17 cellular contexts compared by ENCODE assay signal in genomic region chr20:63731410-63731809, GRCh38. TPM values are rescaled to one million over a fixed set of nuclear protein-coding genes. Genes with fewer than 3 reads are reported as not detected.
A peak's percentile ranks its signal among the peaks of the same experiment; 100 is the strongest.
DNase-seq lines count a peak whose midpoint lies in the region; ATAC-seq and TF ChIP-seq lines count a peak whose summit lies in the region.
"Had no signal": no experiment of that assay in that cellular context is flagged by ENCODE, and none has a peak within 500 bp of the region (broad histone marks: within the 10 kb centered on the region; RNA-seq: fewer than 3 reads in every experiment).

No MANE protein-coding gene starts in this region.

- TF ChIP-seq CTCF in GM06990 (IDR thresholded peaks at IDR 0.05; ENCODE audit: insufficient read depth, low read length, poor library complexity, severe bottlenecking), result no peak
- TF ChIP-seq CTCF in OCI-LY3 (IDR thresholded peaks at IDR 0.05; ENCODE audit: low read depth, low read length), result no peak
- no peak for TF ChIP-seq CTCF in osteoblast (IDR thresholded peaks at IDR 0.05; ENCODE audit: extremely low read depth, low read depth, low read length)

- peaks cover 6% of the 10 kb centered on the region; the same call in 1 of the 2 replicates for H3K9me3 ChIP-seq in OCI-LY3 (ENCODE audit: insufficient read depth, low read length)
- no peaks in the 10 kb centered on the region for H3K9me3 ChIP-seq in osteoblast (ENCODE audit: low read depth, low read length)

- H3K4me3 ChIP-seq in GM06990 (replicated peaks; ENCODE audit: low read depth, low read length) (peak overlapping the region; percentile 33), OCI-LY3 (ENCODE audit: low read length) (peak overlapping the region; percentile 48), osteoblast (ENCODE audit: insufficient read depth, low read length) (no peak overlapping the region)

- peaks cover 65% of the 10 kb centered on the region for H3K4me1 ChIP-seq in OCI-LY3 (ENCODE audit: low read length)
- no peaks in the 10 kb centered on the region for H3K4me1 ChIP-seq in osteoblast (ENCODE audit: insufficient read depth, low read length)

- H3K9ac ChIP-seq in OCI-LY3 (ENCODE audit: low read length), result peak overlapping the region; percentile 76; the same call in 1 of the 2 replicates

- H4K20me1 ChIP-seq in OCI-LY3 (ENCODE audit: insufficient read depth, low read length), result no peaks in the 10 kb centered on the region
- peaks cover 33% of the 10 kb centered on the region for H4K20me1 ChIP-seq in osteoblast (ENCODE audit: insufficient read depth, low read length)

- peaks cover 26% of the 10 kb centered on the region for H3K36me3 ChIP-seq in GM06990 (ENCODE audit: control insufficient read depth, insufficient read depth, low read length)
- peaks cover 43% of the 10 kb centered on the region for H3K36me3 ChIP-seq in OCI-LY3 (replicated peaks; ENCODE audit: low read depth, low read length)
- H3K36me3 ChIP-seq in osteoblast (ENCODE audit: insufficient read depth, low read length), result peaks cover 8% of the 10 kb centered on the region

- H3K4me2 ChIP-seq in OCI-LY3 (ENCODE audit: low read length) (peak overlapping the region; percentile 58), osteoblast (ENCODE audit: insufficient read depth, low read length) (no peak overlapping the region)

- no peak for ATAC-seq in HG02884 (IDR thresholded peaks at IDR 0.05; ENCODE audit: unreplicated experiment)
- ATAC-seq: HCT116, SK-N-SH treated with all-trans-retinoic acid at 6 μM for 48 hours had no signal

- H3K27me3 ChIP-seq in GM06990 (replicated peaks; ENCODE audit: control insufficient read depth, insufficient read depth, low read length) (no peaks in the 10 kb centered on the region), OCI-LY3 (ENCODE audit: low read depth, low read length) (no peaks in the 10 kb centered on the region), osteoblast (ENCODE audit: insufficient read depth, low read length) (no peaks in the 10 kb centered on the region)

- H2AFZ ChIP-seq in OCI-LY3 (ENCODE audit: low read depth, low read length) (no peak overlapping the region), osteoblast (ENCODE audit: low read length) (no peak overlapping the region)

- H3K79me2 ChIP-seq in OCI-LY3 (ENCODE audit: low read length) (peaks cover 24% of the 10 kb centered on the region), osteoblast (ENCODE audit: insufficient read depth, low read length) (peaks cover 62% of the 10 kb centered on the region)

- H3K27ac ChIP-seq in OCI-LY3 (ENCODE audit: low read length) (peak overlapping the region; percentile 99), osteoblast (ENCODE audit: low read depth, low read length) (no peak overlapping the region)

- DNase-seq in GM06990 (ENCODE audit: extremely low read depth, insufficient read length) (no peak), HEK293T (ENCODE audit: extremely low spot score) (no peak), osteoblast (ENCODE audit: insufficient read length, low spot score, missing footprints) (peak; percentile 25), HPDE6-E6E7 (ENCODE audit: extremely low spot score) (no peak)
- no peak for DNase-seq in activated CD4-positive, alpha-beta T cell treated with anti-CD3 and anti-CD28 coated beads, Interleukin-2, amount 50 U/mL, for 1 hour
- DNase-seq: NCI-H1092, NCI-H146, NCI-H2081 treated with DMSO at 0.1 percent for 48 hours, NCI-H510A treated with DMSO at 0.1 percent for 48 hours, NCI-H82, SHP77 treated with DMSO at 0.1 percent for 48 hours had no signal

- CTCF ChIA-PET in HEK293T (lab: Yijun Ruan, JAX), result no interaction called here

- POLR2A ChIA-PET in HEK293T (lab: Yijun Ruan, JAX), result no interaction called here

TF ChIP-seq in HEK293T, 16 proteins besides CTCF, POLR2A, EP300 and RAD21:
- TF ChIP-seq PKNOX1 (IDR thresholded peaks at IDR 0.05) (no peak), TARDBP (IDR thresholded peaks at IDR 0.05) (0 out of 2 replicates have a peak, but pooled peaks have one; percentile 11)

RNA-seq across cellular contexts. Expression of gene LIME1, which starts 5.1 kb away (rescaled TPM):
- 1.8 and 2.9 TPM in 2 replicates for total RNA-seq in osteoblast

RNA-seq across cellular contexts. Expression of gene SLC2A4RG, which starts 8.2 kb away (rescaled TPM):
- total RNA-seq in osteoblast, result 27.5 and 29.5 TPM in 2 replicates

RNA-seq across cellular contexts. Expression of gene ZGPAT, which starts 23.6 kb away (rescaled TPM):
- total RNA-seq in osteoblast, result 15.6 and 18.8 TPM in 2 replicates

RNA-seq across cellular contexts. Expression of gene ARFRP1, which starts 23.6 kb away (rescaled TPM):
- total RNA-seq in osteoblast, result 21.7 and 23.0 TPM in 2 replicates

RNA-seq across cellular contexts. Expression of gene TNFRSF6B, which starts 35.0 kb away (rescaled TPM):
- 2.1 and 2.9 TPM in 2 replicates for total RNA-seq in osteoblast
- total RNA-seq: CD8-positive, alpha-beta memory T cell; T-helper 1 cell treated with Interleukin-12 subunit alpha and Interleukin-12 subunit beta and Interleukin-4 antibody, amounts not matched to agents 30 ng/mL and 1 ng/mL, for 36 hours had no signal
